9 cellular contexts compared by ENCODE assay signal in genomic region chr10:32445036-32445435, GRCh38. TPM values are rescaled to one million over a fixed set of nuclear protein-coding genes. Genes with fewer than 3 reads are reported as not detected.
DNase-seq lines count a peak whose midpoint lies in the region; ATAC-seq and TF ChIP-seq lines count a peak whose summit lies in the region.
"Had no signal": no experiment of that assay in that cellular context is flagged by ENCODE, and none has a peak within 500 bp of the region (broad histone marks: within the 10 kb centered on the region; RNA-seq: fewer than 3 reads in every experiment).

No MANE protein-coding gene starts in this region.

- POLR2A ChIA-PET in OCI-LY7 (lab: Charles Lee) = interaction anchor here (0.7 to 2.7 kb wide), 10 partner anchors 9 to 69 kb away, joined by 3 to 17 read pairs (median 4); no protein-coding TSS in a partner anchor

- no peak for TF ChIP-seq CTCF in GM12865 (IDR thresholded peaks at IDR 0.05; ENCODE audit: insufficient read depth, low read depth, low read length, missing control alignments)
- TF ChIP-seq CTCF in OCI-LY7 (conservative IDR thresholded peaks at IDR 0.05; ENCODE audit: low read length) = no peak
- no peak for TF ChIP-seq CTCF in epithelial cell of esophagus (IDR thresholded peaks at IDR 0.05; ENCODE audit: insufficient read depth, low read depth, low read length, missing control alignments)
- TF ChIP-seq CTCF in gastrocnemius medialis (IDR thresholded peaks at IDR 0.05 in 4 of 5, conservative IDR thresholded peaks at IDR 0.05 in 1 of 5) = no peak

- BruUV-seq in OCI-LY7 (replicated peaks; lab: Mats Ljungman, UMichigan) = no TSS peak

- H2AFZ ChIP-seq in OCI-LY7 (ENCODE audit: low read length) = peak overlapping the region; percentile 97

- intact Hi-C loops in OCI-LY7 (cut with micrococcal nuclease; ENCODE audit: unreplicated experiment) = loop anchor here (5.0 kb wide), 2 partner anchors 518 to 562 kb away; partner anchors contain the start of gene ARHGAP12
- intact Hi-C loops in gastrocnemius medialis (cut with DNase I; ENCODE audit: low total_unique reads) = loop anchor here (2.0 to 5.0 kb wide), 3 partner anchors 188 to 512 kb away; partner anchors contain the start of gene ITGB1

- no peaks in the 10 kb centered on the region for H3K27me3 ChIP-seq in gastrocnemius medialis

- H3K4me3 ChIP-seq in GM12865 (ENCODE audit: low read depth, low read length) (peak overlapping the region; percentile 71), OCI-LY7 (ENCODE audit: low read depth, low read length, poor library complexity, severe bottlenecking) (peak overlapping the region; percentile 79), epithelial cell of esophagus (ENCODE audit: low read length) (peak overlapping the region; percentile 77), gastrocnemius medialis (peak overlapping the region; percentile 67 to 99 (median 80))

- in situ Hi-C loops in gastrocnemius medialis (cut with MboI; ENCODE audit: low sequenced_read_pairs in 4 of 4) = loop anchor here in 1 of 4 donors (10.0 kb wide), 1 partner anchor 70 kb away; no protein-coding TSS in a partner anchor

- H3K36me3 ChIP-seq in OCI-LY7 (ENCODE audit: insufficient read depth, low read length) (no peaks in the 10 kb centered on the region), gastrocnemius medialis (no peaks in the 10 kb centered on the region)

- no peak overlapping the region for H3K27ac ChIP-seq in OCI-LY7 (ENCODE audit: low read depth, low read length, poor library complexity, severe bottlenecking)
- peak overlapping the region; percentile 84 to 99 (median 90) for H3K27ac ChIP-seq in gastrocnemius medialis

- TF ChIP-seq POLR2A in gastrocnemius medialis (IDR thresholded peaks at IDR 0.05) = no peak

- peak overlapping the region; percentile 71 for H3K4me2 ChIP-seq in OCI-LY7 (ENCODE audit: low read length)

- 0 out of 2 replicates have a peak, but pooled peaks cover 8% of the 10 kb centered on the region for H3K9me3 ChIP-seq in OCI-LY7 (ENCODE audit: low read length)
- no peaks in the 10 kb centered on the region for H3K9me3 ChIP-seq in gastrocnemius medialis

- ATAC-seq in gastrocnemius medialis = no peak
- ATAC-seq in GM18858 (IDR thresholded peaks at IDR 0.05; ENCODE audit: unreplicated experiment) = no peak

- DNase-seq in GM12865 (ENCODE audit: low read depth) (peak; percentile 4), OCI-LY7 (ENCODE audit: low spot score) (peak; percentile 11), epithelial cell of esophagus (ENCODE audit: low read depth) (no peak), gastrocnemius medialis (no peak), NK-92 (lab: John Stamatoyannopoulos, UW; ENCODE audit: unreplicated experiment) (no peak), islet precursor cell (no peak)
- DNase-seq: activated CD8-positive, alpha-beta memory T cell treated with anti-CD3 and anti-CD28 coated beads, Interleukin-2, amount 50 U/mL, for 48 hours; NCI-H1105 had no signal

- H3K79me2 ChIP-seq in OCI-LY7 (ENCODE audit: insufficient read depth, low read depth, low read length) = peaks cover 5% of the 10 kb centered on the region; the same call in 1 of the 2 replicates

- H4K20me1 ChIP-seq in OCI-LY7 (ENCODE audit: insufficient read depth, low read length) = no peaks in the 10 kb centered on the region

- H3K4me1 ChIP-seq in OCI-LY7 (ENCODE audit: insufficient read depth, low read length, poor library complexity, severe bottlenecking) (peaks cover 8% of the 10 kb centered on the region), gastrocnemius medialis (peaks cover 9 to 11% of the 10 kb centered on the region in 2 donors)

- H3K9me2 ChIP-seq in OCI-LY7 (ENCODE audit: insufficient read depth, low read length) = no peaks in the 10 kb centered on the region

- CTCF ChIA-PET in OCI-LY7 (lab: Charles Lee; ENCODE audit: unreplicated experiment) = interaction anchor here (0.5 kb wide), 1 partner anchor 202 kb away, joined by 3 read pairs; no protein-coding TSS in a partner anchor

RNA-seq across cellular contexts. Expression of gene CCDC7, which starts 0.9 kb away (rescaled TPM):
- total RNA-seq in OCI-LY7 (2014; rRNA removed; shearing (Covaris generic)) = 9.8 and 10.9 TPM in 2 replicates
- total RNA-seq in OCI-LY7 (2022) (11.9 and 12.3 TPM in 2 replicates), gastrocnemius medialis (10 to 100 TPM in 1 of 4 donors, 1 to 10 TPM in 3; 4.6 to 12.9 (median 5.9) TPM)

Comparison
In these comparisons a context has a peak if more than half of its experiments do, and no peak if none do; other contexts are left out.
1. DNase-seq: peak in GM12865 (single experiment) and OCI-LY7 (single experiment); none in epithelial cell of esophagus (single experiment), gastrocnemius medialis (0 of 2), NK-92 (single experiment) and islet precursor cell (single experiment).
2. Peak in every context shown above with its lines, with median percentiles within 50 percentile points of each other: H3K4me3 ChIP-seq.